Comparison of ENCODE assay signal across 19 cellular contexts in the genomic region with DNA sequence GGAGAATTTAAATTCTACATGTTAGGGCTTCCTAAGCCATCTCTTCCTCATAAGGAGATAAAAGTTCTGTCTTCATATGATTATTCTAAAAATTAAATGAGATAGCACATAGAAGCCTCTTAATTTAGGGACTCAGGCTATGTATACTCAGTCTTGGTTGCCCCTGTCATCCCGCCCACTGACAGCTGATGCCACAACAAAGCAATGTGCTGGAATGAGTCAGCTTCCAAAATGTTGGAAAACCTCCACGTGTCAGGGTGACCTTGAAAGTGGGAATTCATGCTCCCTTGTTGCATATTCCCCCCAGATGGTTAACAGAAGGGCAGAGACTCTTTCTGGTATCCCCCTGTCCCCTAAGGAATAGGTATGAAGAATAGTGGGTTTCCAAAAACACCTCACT.
A peak's percentile ranks its signal among the peaks of the same experiment; 100 is the strongest.
DNase-seq lines count a peak whose midpoint lies in the region; ATAC-seq and TF ChIP-seq lines count a peak whose summit lies in the region.
"Had no signal": no experiment of that assay in that cellular context is flagged by ENCODE, and none has a peak within 500 bp of the region (broad histone marks: within the 10 kb centered on the region; RNA-seq: fewer than 3 reads in every experiment).

No MANE protein-coding gene starts in this region.

- DNase-seq in EL (peak; percentile 81), MG63 (peak; percentile 67), chondrocyte (ENCODE audit: low spot score) (no peak), myocyte (ENCODE audit: low read depth) (peak; percentile 82)
- no peak for DNase-seq in effector CD8-positive, alpha-beta T cell (lab: John Stamatoyannopoulos, UW)
- DNase-seq: activated CD4-positive, alpha-beta T cell treated with anti-CD3 and anti-CD28 coated beads, Interleukin-2, amount 10 ng/mL, durations not matched to agents 24 days and 14 days; aorta; CD4-positive, CD25-positive, alpha-beta regulatory T cell; left colon; natural killer cell; NCI-H1436; NCI-H510A treated with DMSO at 0.1 percent for 48 hours; stimulated activated CD4-positive, alpha-beta T cell treated with anti-CD3 and anti-CD28 coated beads, Interleukin-4, amount 100 ng/mL, for 4 hours; stimulated activated naive CD4-positive, alpha-beta T cell had no signal

- no peaks in the 10 kb centered on the region for H3K36me3 ChIP-seq in MG63

- peaks cover 10% of the 10 kb centered on the region for H3K4me1 Mint-ChIP-seq in chondrocyte (ENCODE audit: low read depth)
- H3K4me1 Mint-ChIP-seq: activated CD4-positive, alpha-beta T cell treated with anti-CD3 and anti-CD28 coated beads, Interleukin-2, amount 10 ng/mL, durations not matched to agents 24 days and 14 days; CD4-positive, CD25-positive, alpha-beta regulatory T cell; natural killer cell had no signal

- H3K27me3 Mint-ChIP-seq in chondrocyte (ENCODE audit: low read depth), result no peaks in the 10 kb centered on the region
- H3K27me3 Mint-ChIP-seq: activated CD4-positive, alpha-beta T cell treated with anti-CD3 and anti-CD28 coated beads, Interleukin-2, amount 10 ng/mL, durations not matched to agents 24 days and 14 days had no signal

- no peak overlapping the region for H3K4me3 Mint-ChIP-seq in chondrocyte (ENCODE audit: unreplicated experiment)
- H3K4me3 Mint-ChIP-seq: activated CD4-positive, alpha-beta T cell treated with anti-CD3 and anti-CD28 coated beads, Interleukin-2, amount 10 ng/mL, durations not matched to agents 24 days and 14 days; CD4-positive, CD25-positive, alpha-beta regulatory T cell; natural killer cell; T-helper 2 cell treated with Interferon-gamma antibody and Interleukin-4, amounts not matched to agents 5 μg/mL and 100 μg/mL, for 36 hours had no signal

- H3K27ac Mint-ChIP-seq in chondrocyte (ENCODE audit: unreplicated experiment), result peak overlapping the region; percentile 6
- H3K27ac Mint-ChIP-seq: activated CD4-positive, alpha-beta T cell treated with anti-CD3 and anti-CD28 coated beads, Interleukin-2, amount 10 ng/mL, durations not matched to agents 24 days and 14 days; CD4-positive, CD25-positive, alpha-beta regulatory T cell; natural killer cell; T-helper 2 cell treated with Interferon-gamma antibody and Interleukin-4, amounts not matched to agents 5 μg/mL and 100 μg/mL, for 36 hours had no signal

- peaks cover 5% of the 10 kb centered on the region; the same call in 1 of the 2 replicates for H3K9me3 ChIP-seq in MG63

- no peak overlapping the region for H3K4me3 ChIP-seq in MG63

- ATAC-seq in GM21447 (IDR thresholded peaks at IDR 0.05; ENCODE audit: unreplicated experiment) (no peak), GM21737 (IDR thresholded peaks at IDR 0.05; ENCODE audit: unreplicated experiment) (no peak), HG02852 (IDR thresholded peaks at IDR 0.05; ENCODE audit: unreplicated experiment) (no peak)
- ATAC-seq: left colon, natural killer cell, Panc1 had no signal

- peaks cover 12% of the 10 kb centered on the region for H3K9me3 Mint-ChIP-seq in chondrocyte (ENCODE audit: low read depth)

- peaks cover 6% of the 10 kb centered on the region for H3K36me3 Mint-ChIP-seq in chondrocyte (ENCODE audit: low read depth)
- H3K36me3 Mint-ChIP-seq: CD4-positive, CD25-positive, alpha-beta regulatory T cell had no signal

- no peaks in the 10 kb centered on the region for H3K27me3 ChIP-seq in MG63

- no peak for TF ChIP-seq CTCF in chondrocyte (IDR thresholded peaks at IDR 0.05)

Comparison
In these comparisons a context has a peak if more than half of its experiments do, and no peak if none do; other contexts are left out.
1. DNase-seq: peak in EL (single experiment), MG63 (single experiment) and myocyte (single experiment); none in chondrocyte (single experiment) and effector CD8-positive, alpha-beta T cell (single experiment).